Comparison of ENCODE assay signal across 8 cellular contexts in the genomic region with DNA sequence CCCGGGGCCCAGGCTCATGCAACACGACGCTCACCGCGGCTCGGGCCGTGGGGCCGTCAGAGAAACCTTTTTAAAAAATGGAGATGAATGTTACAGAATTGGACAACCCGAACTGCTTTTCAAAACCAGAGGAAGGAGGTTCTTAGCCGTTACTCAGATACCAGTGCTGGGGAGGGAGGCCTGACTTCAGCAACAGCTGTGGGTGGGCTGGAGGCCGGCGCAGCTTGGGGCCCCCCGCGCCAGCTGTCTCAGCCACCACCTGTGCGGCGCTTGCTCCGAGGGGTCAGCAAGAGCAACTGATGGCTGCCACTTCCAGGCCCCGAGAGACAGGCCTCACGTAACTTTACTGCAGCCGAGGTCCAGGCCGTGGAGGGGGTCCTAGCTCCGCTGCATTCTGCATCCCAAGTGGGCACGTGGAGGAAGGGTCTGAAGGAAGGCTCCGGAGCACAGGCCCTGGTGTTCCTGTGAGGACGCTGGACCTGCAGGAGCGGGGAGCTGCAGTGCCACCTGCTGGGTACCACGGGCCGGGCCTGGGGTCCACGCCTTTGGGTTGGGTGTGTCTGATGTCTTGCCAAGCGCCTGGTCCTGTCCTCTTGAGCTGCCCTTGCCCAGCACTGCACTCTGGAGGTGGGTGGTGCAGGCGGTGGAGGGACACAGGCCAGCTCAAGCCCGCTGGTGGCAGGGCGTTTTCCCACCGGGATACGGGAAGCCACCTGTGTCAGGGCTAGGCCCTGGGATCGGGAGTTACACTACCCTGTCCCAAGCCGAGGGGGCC. TPM values are rescaled to one million over a fixed set of nuclear protein-coding genes. Genes with fewer than 3 reads are reported as not detected.
DNase-seq lines count a peak whose midpoint lies in the region; ATAC-seq and TF ChIP-seq lines count a peak whose summit lies in the region.

No MANE protein-coding gene starts in this region.

- peak overlapping the region; percentile 58 for H3K27ac Mint-ChIP-seq in endodermal cell
- H3K27ac Mint-ChIP-seq in natural killer cell, result peak overlapping the region; percentile 38

- H3K9me3 ChIP-seq in BLaER1 treated with 17β-estradiol and CSF1 and Interleukin-3, amounts not matched to agents 10 nM and 100 nM (replicated peaks in 1 of 11), result no peaks in the 10 kb centered on the region
- H3K9me3 ChIP-seq in endodermal cell (ENCODE audit: control insufficient read depth, low read length), result no peaks in the 10 kb centered on the region

- H3K4me2 ChIP-seq in BLaER1 treated with 17β-estradiol and CSF1 and Interleukin-3, amounts not matched to agents 10 nM and 100 nM, result peak overlapping the region in 8 of 11 experiments; percentile 20 to 69 (median 55); a peak in 15 of 22 replicates

- peaks cover 93 to 100% (median 99%) of the 10 kb centered on the region in 11 experiments for H3K36me3 ChIP-seq in BLaER1 treated with 17β-estradiol and CSF1 and Interleukin-3, amounts not matched to agents 10 nM and 100 nM
- H3K36me3 ChIP-seq in endodermal cell (ENCODE audit: control insufficient read depth, insufficient read depth, low read length), result peaks cover 61% of the 10 kb centered on the region

- H3K4me3 Mint-ChIP-seq in endodermal cell (no peak overlapping the region), natural killer cell (no peak overlapping the region)

- H3K9ac ChIP-seq in BLaER1 treated with 17β-estradiol and CSF1 and Interleukin-3, amounts not matched to agents 10 nM and 100 nM, result peak overlapping the region in 5 of 11 experiments; percentile 1 to 52 (median 5); a peak in 6 of 22 replicates
- H3K9ac ChIP-seq in endodermal cell (ENCODE audit: extremely low read depth, low read length, poor library complexity, severe bottlenecking), result no peak overlapping the region

- peaks cover 0 to 33% (median 22%) of the 10 kb centered on the region in 10 experiments; a peak in 16 of 20 replicates for H3K4me1 ChIP-seq in BLaER1 treated with 17β-estradiol and CSF1 and Interleukin-3, amounts not matched to agents 10 nM and 100 nM
- no peaks in the 10 kb centered on the region for H3K4me1 ChIP-seq in endodermal cell (ENCODE audit: control insufficient read depth, insufficient read depth, low read length)

- peak overlapping the region in 4 of 11 experiments; percentile 6 to 47 (median 7); a peak in 2 of 22 replicates for H3K27ac ChIP-seq in BLaER1 treated with 17β-estradiol and CSF1 and Interleukin-3, amounts not matched to agents 10 nM and 100 nM
- no peak overlapping the region for H3K27ac ChIP-seq in HL-60 (replicated peaks)
- no peak overlapping the region for H3K27ac ChIP-seq in endodermal cell (ENCODE audit: low read depth, low read length)

- peaks cover 10 to 89% (median 62%) of the 10 kb centered on the region in 11 experiments; a peak in 21 of 22 replicates for H4K20me1 ChIP-seq in BLaER1 treated with 17β-estradiol and CSF1 and Interleukin-3, amounts not matched to agents 10 nM and 100 nM

- intact Hi-C loops in natural killer cell (cut with micrococcal nuclease), result no loop called here

- TF ChIP-seq CTCF in HL-60 (IDR thresholded peaks at IDR 0.05; ENCODE audit: insufficient read depth, low read length), result peak; percentile 1
- peak; percentile 70 for TF ChIP-seq CTCF in endodermal cell (conservative IDR thresholded peaks at IDR 0.05)
- TF ChIP-seq CTCF in natural killer cell (IDR thresholded peaks at IDR 0.05), result no peak

- H3K36me3 Mint-ChIP-seq in endodermal cell (ENCODE audit: low read depth), result peaks cover 68% of the 10 kb centered on the region
- no peaks in the 10 kb centered on the region for H3K36me3 Mint-ChIP-seq in natural killer cell

- H3K9me3 Mint-ChIP-seq in endodermal cell (no peaks in the 10 kb centered on the region), natural killer cell (no peaks in the 10 kb centered on the region)

- H3K4me3 ChIP-seq in BLaER1 treated with 17β-estradiol and CSF1 and Interleukin-3, amounts not matched to agents 10 nM and 100 nM, result no peak overlapping the region
- H3K4me3 ChIP-seq in HL-60 (replicated peaks; ENCODE audit: insufficient read depth, low read length) (no peak overlapping the region), endodermal cell (ENCODE audit: low read length) (no peak overlapping the region)

- WGBS in endodermal cell (ENCODE audit: insufficient coverage in 1 of 2, insufficient read length in 1 of 2), 2 experiments, result 90 to 94% methylated on average over 26 to 37 of the region's 37 CpGs

- peak in 1 of 2 experiments; percentile 53 for DNase-seq in HL-60 (ENCODE audit: low read depth in 1 of 2, low spot score in 1 of 2)
- DNase-seq in activated CD4-positive, alpha-beta T cell treated with anti-CD3 and anti-CD28 coated beads for 1 hour, result peak; percentile 31
- DNase-seq in endodermal cell, result peak; percentile 89
- DNase-seq in natural killer cell, result no peak
- no peak for DNase-seq in HPDE6-E6E7 (ENCODE audit: extremely low spot score)

- H3K4me1 Mint-ChIP-seq in endodermal cell (no peaks in the 10 kb centered on the region), natural killer cell (peaks cover 3 to 7% of the 10 kb centered on the region in 2 donors)

- ATAC-seq in natural killer cell (peak in 1 of 3 donors; percentile 55), GM21619 (IDR thresholded peaks at IDR 0.05; ENCODE audit: unreplicated experiment) (no peak), GM21576 (IDR thresholded peaks at IDR 0.05; ENCODE audit: unreplicated experiment) (no peak)

- H3K27me3 ChIP-seq in BLaER1 treated with 17β-estradiol and CSF1 and Interleukin-3, amounts not matched to agents 10 nM and 100 nM, result no peaks in the 10 kb centered on the region
- H3K27me3 ChIP-seq in HL-60 (ENCODE audit: insufficient read depth, poor library complexity, severe bottlenecking) (no peaks in the 10 kb centered on the region), endodermal cell (ENCODE audit: control insufficient read depth, insufficient read depth, low read length, poor library complexity, severe bottlenecking) (no peaks in the 10 kb centered on the region)

- H3K27me3 Mint-ChIP-seq in endodermal cell (ENCODE audit: insufficient read depth), result no peaks in the 10 kb centered on the region
- no peaks in the 10 kb centered on the region for H3K27me3 Mint-ChIP-seq in natural killer cell (ENCODE audit: low read depth in 2 of 2)

RNA-seq across cellular contexts. Expression of a gene that starts 9.8 kb away (rescaled TPM):
- 10 to 100 TPM; 13.0 to 22.4 TPM for total RNA-seq in endodermal cell
- 26.7 TPM for polyA plus RNA-seq in endodermal cell (2013, experiment 1 of 2)
- 23.5 TPM for polyA plus RNA-seq in endodermal cell (2013, experiment 2 of 2)
- total RNA-seq in natural killer cell, result 10 to 100 TPM; 11.7 to 23.4 (median 23.1) TPM

RNA-seq across cellular contexts. Expression of a gene that starts 20.9 kb away (rescaled TPM):
- total RNA-seq in endodermal cell (10 to 100 TPM; 36.9 to 47.8 TPM), natural killer cell (10 to 100 TPM in 2 of 3 donors, 1 to 10 TPM in 1; 7.3 to 14.2 (median 10.9) TPM)
- polyA plus RNA-seq in endodermal cell (2013, experiment 1 of 2), result 27.3 TPM
- 25.9 TPM for polyA plus RNA-seq in endodermal cell (2013, experiment 2 of 2)

RNA-seq across cellular contexts. Expression of a gene that starts 31.8 kb away (rescaled TPM):
- total RNA-seq in endodermal cell, result 10 to 100 TPM; 10.9 to 13.2 TPM
- 8.8 TPM for polyA plus RNA-seq in endodermal cell (2013, experiment 1 of 2)
- polyA plus RNA-seq in endodermal cell (2013, experiment 2 of 2), result 7.9 TPM
- 10 to 100 TPM; 23.5 to 37.8 (median 28.9) TPM for total RNA-seq in natural killer cell

RNA-seq across cellular contexts. Expression of a gene that starts 54.7 kb away (rescaled TPM):
- total RNA-seq in endodermal cell (10 to 100 TPM; 28.2 to 31.0 TPM), natural killer cell (10 to 100 TPM; 45.6 to 56.4 (median 54.0) TPM)
- polyA plus RNA-seq in endodermal cell (2013, experiment 1 of 2), result 22.8 TPM
- polyA plus RNA-seq in endodermal cell (2013, experiment 2 of 2), result 22.7 TPM

Comparison
In these comparisons a context has a peak if more than half of its experiments do, and no peak if none do; other contexts are left out.
1. DNase-seq: peak in activated CD4-positive, alpha-beta T cell treated with anti-CD3 and anti-CD28 coated beads for 1 hour (single experiment) and endodermal cell (single experiment); none in natural killer cell (single experiment) and HPDE6-E6E7 (single experiment).